1 cellular context compared by ENCODE assay signal in the genomic region with DNA sequence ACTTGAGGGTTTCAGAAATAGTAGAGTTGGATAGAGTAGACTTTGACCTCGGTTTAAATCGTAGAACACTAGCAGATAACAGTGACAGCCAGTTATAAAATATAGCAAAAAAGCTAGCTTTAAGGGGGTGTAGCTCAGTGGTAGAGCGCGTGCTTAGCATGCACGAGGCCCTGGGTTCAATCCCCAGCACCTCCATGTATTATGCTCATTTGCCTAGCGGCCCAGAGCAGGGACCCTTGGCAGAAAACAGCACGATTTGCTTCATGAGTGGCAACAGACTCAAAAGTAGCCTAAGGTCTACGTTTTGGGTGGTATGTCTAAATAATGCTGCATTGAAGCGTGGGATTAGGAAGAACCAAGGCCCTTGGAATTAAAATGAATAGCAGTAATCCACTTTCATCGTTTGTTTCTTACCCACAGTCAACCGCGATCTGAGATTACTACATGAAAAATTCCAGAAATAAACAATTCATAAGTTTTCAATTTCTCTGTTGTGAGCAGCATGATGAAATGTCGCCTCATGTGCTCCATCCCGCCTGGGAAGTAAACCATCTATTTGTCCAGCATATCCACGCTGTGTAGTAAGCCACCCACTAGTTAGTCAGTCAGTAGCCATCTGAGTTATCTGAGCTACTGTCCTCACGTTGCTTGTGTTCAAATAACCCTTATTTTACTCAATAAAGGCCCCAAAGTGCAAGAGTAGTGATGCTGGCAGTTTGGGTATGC.
TF ChIP-seq lines count a peak whose summit lies in the region.

No MANE protein-coding gene starts in this region.

TF ChIP-seq in GM12878, 131 proteins besides CTCF, POLR2A, EP300 and RAD21 (continued from another document):
- TF ChIP-seq BCLAF1 (IDR thresholded peaks at IDR 0.05) = no peak
- TF ChIP-seq NBN (IDR thresholded peaks at IDR 0.05) = no peak
- TF ChIP-seq TCF3 (IDR thresholded peaks at IDR 0.05; ENCODE audit: borderline replicate concordance, insufficient read depth, low read depth, low read length) = no peak
